Comparison of ENCODE assay signal across 9 cellular contexts in genomic region chr20:51447097-51447764, GRCh38.
DNase-seq lines count a peak whose midpoint lies in the region; ATAC-seq, FAIRE-seq and TF ChIP-seq lines count a peak whose summit lies in the region.
"Had no signal": no experiment of that assay in that cellular context is flagged by ENCODE, and none has a peak within 500 bp of the region (broad histone marks: within the 10 kb centered on the region; RNA-seq: fewer than 3 reads in every experiment).

No MANE protein-coding gene starts in this region.

- H3K36me3 Mint-ChIP-seq in stimulated activated memory B cell treated with anti-CD40 and anti-IgM and Interleukin-4, amounts not matched to agents 10 μg/mL and 1 μg/mL and 100 μg/mL, for 72 hours, result peaks cover 77% of the 10 kb centered on the region
- H3K36me3 Mint-ChIP-seq in H9 (ENCODE audit: insufficient read depth in 1 of 3, low read depth in 3 of 3), result no peaks in the 10 kb centered on the region

- no peak overlapping the region for H3K18ac ChIP-seq in H9 (ENCODE audit: insufficient read length, low read depth, low read length)

- no peak overlapping the region for H4K91ac ChIP-seq in H9 (ENCODE audit: insufficient read length, low read depth, low read length)

- no peak overlapping the region for H2AFZ ChIP-seq in H9 (ENCODE audit: low read length)

- peak overlapping the region; percentile 22 for H3K27ac Mint-ChIP-seq in stimulated activated memory B cell treated with anti-CD40 and anti-IgM and Interleukin-4, amounts not matched to agents 10 μg/mL and 1 μg/mL and 100 μg/mL, for 72 hours
- H3K27ac Mint-ChIP-seq in H9, result peak overlapping the region in 1 of 3 experiments; percentile 28; a peak in 1 of 7 replicates

- TF ChIP-seq CTCF in kidney (IDR thresholded peaks at IDR 0.05; ENCODE audit: borderline replicate concordance, extremely low read depth, insufficient read depth) (no peak), H9 (conservative IDR thresholded peaks at IDR 0.05) (no peak)

- peak; percentile 21 for FAIRE-seq in kidney (lab: Jason Lieb, UNC)

- no peak overlapping the region for H2BK12ac ChIP-seq in H9 (ENCODE audit: insufficient read length, low read depth, low read length)

- no peaks in the 10 kb centered on the region for H3K9me3 ChIP-seq in kidney (ENCODE audit: control insufficient read depth in 1 of 2, low read length in 2 of 2)
- no peaks in the 10 kb centered on the region for H3K9me3 ChIP-seq in H9 (ENCODE audit: control insufficient read depth, low read depth, low read length)

- H3K79me2 ChIP-seq in H9 (ENCODE audit: insufficient read depth, low read length), result no peaks in the 10 kb centered on the region

- H3K4me3 ChIP-seq in kidney (ENCODE audit: low read length in 2 of 2), result no peak overlapping the region
- H3K4me3 ChIP-seq: SK-N-MC had no signal

- H2BK20ac ChIP-seq in H9 (ENCODE audit: low read depth, low read length, poor library complexity, severe bottlenecking), result no peak overlapping the region

- no peak overlapping the region for H3T11ph ChIP-seq in H9 (ENCODE audit: low read length)

- no peak overlapping the region for H2BK120ac ChIP-seq in H9 (ENCODE audit: low read depth, low read length, poor library complexity, severe bottlenecking)

- no peak overlapping the region for H2BK5ac ChIP-seq in H9 (ENCODE audit: insufficient read length, low read length)

- H3K79me1 ChIP-seq in H9 (ENCODE audit: insufficient read depth, low read depth, low read length, poor library complexity, severe bottlenecking), result no peaks in the 10 kb centered on the region

- H3K4ac ChIP-seq in H9 (ENCODE audit: low read depth, low read length), result no peak overlapping the region

- no peak overlapping the region for H3K14ac ChIP-seq in H9 (ENCODE audit: insufficient read depth, low read length)

- H3K56ac ChIP-seq in H9 (ENCODE audit: insufficient read length, low read depth, low read length), result no peak overlapping the region

- no peak overlapping the region for H3K4me2 ChIP-seq in H9 (ENCODE audit: insufficient read depth, insufficient read length, low read length)

- H3K4me1 Mint-ChIP-seq in stimulated activated memory B cell treated with anti-CD40 and anti-IgM and Interleukin-4, amounts not matched to agents 10 μg/mL and 1 μg/mL and 100 μg/mL, for 72 hours, result peaks cover 52% of the 10 kb centered on the region
- H3K4me1 Mint-ChIP-seq in H9, result peaks cover 18 to 25% of the 10 kb centered on the region in 2 experiments

- no peak overlapping the region for H3K4me3 Mint-ChIP-seq in stimulated activated memory B cell treated with anti-CD40 and anti-IgM and Interleukin-4, amounts not matched to agents 10 μg/mL and 1 μg/mL and 100 μg/mL, for 72 hours
- H3K4me3 Mint-ChIP-seq in H9, result no peak overlapping the region

- H3K27me3 ChIP-seq in H9 (ENCODE audit: insufficient read depth, low read length), result no peaks in the 10 kb centered on the region

- H3K9me3 Mint-ChIP-seq in stimulated activated memory B cell treated with anti-CD40 and anti-IgM and Interleukin-4, amounts not matched to agents 10 μg/mL and 1 μg/mL and 100 μg/mL, for 72 hours, result no peaks in the 10 kb centered on the region
- H3K9me3 Mint-ChIP-seq in H9, result no peaks in the 10 kb centered on the region

- H3K9ac ChIP-seq in kidney (ENCODE audit: low read length in 2 of 2) (no peak overlapping the region), H9 (ENCODE audit: extremely low read depth, insufficient read length, low read length) (no peak overlapping the region)

- no peak overlapping the region for H2BK15ac ChIP-seq in H9 (ENCODE audit: low read depth, low read length)

- H4K5ac ChIP-seq in H9 (ENCODE audit: insufficient read length, low read depth, low read length), result no peak overlapping the region

- H3K36me3 ChIP-seq in kidney (ENCODE audit: control insufficient read depth in 1 of 2, insufficient read depth in 2 of 2, low read length in 2 of 2), result no peaks in the 10 kb centered on the region

- WGBS in H9 (ENCODE audit: extremely low coverage, insufficient read length, low lambda C conversion rate), result no CpG with 5 or more reads among the region's 14 CpGs

- no peaks in the 10 kb centered on the region for H3K27me3 Mint-ChIP-seq in stimulated activated memory B cell treated with anti-CD40 and anti-IgM and Interleukin-4, amounts not matched to agents 10 μg/mL and 1 μg/mL and 100 μg/mL, for 72 hours
- peaks cover 4% of the 10 kb centered on the region for H3K27me3 Mint-ChIP-seq in H9 (ENCODE audit: low read depth)

- DNase-seq in HK-2 (ENCODE audit: unreplicated experiment) (peak; percentile 54), astrocyte of the hippocampus (ENCODE audit: low read depth, low spot score) (peak; percentile 98), kidney (peak; percentile 89), H9 (no peak)

- intact Hi-C loops in kidney (cut with DNase I), result no loop called here

- no peak for ATAC-seq in stimulated activated memory B cell treated with anti-CD40 and anti-IgM and Interleukin-4, amounts not matched to agents 10 μg/mL and 1 μg/mL and 100 μg/mL, for 72 hours
- ATAC-seq in HG03342 (IDR thresholded peaks at IDR 0.05; ENCODE audit: unreplicated experiment), result no peak
- no peak for ATAC-seq in HG02571 (IDR thresholded peaks at IDR 0.05; ENCODE audit: unreplicated experiment)
- ATAC-seq in HG02642 (IDR thresholded peaks at IDR 0.05; ENCODE audit: poor library complexity, unreplicated experiment), result no peak

- no peaks in the 10 kb centered on the region for H3K23me2 ChIP-seq in H9 (ENCODE audit: insufficient read length, low read depth, low read length, poor library complexity, severe bottlenecking)

- peaks cover 0 to 2% of the 10 kb centered on the region in 2 donors for H3K4me1 ChIP-seq in kidney (ENCODE audit: control insufficient read depth in 1 of 2, insufficient read depth in 1 of 2, low read depth in 1 of 2, low read length in 2 of 2)
- no peaks in the 10 kb centered on the region for H3K4me1 ChIP-seq in H9 (ENCODE audit: insufficient read depth, low read length)

- no peak overlapping the region for H3K27ac ChIP-seq in kidney (ENCODE audit: low read depth in 2 of 2, low read length in 2 of 2)
- H3K27ac ChIP-seq in H9 (ENCODE audit: insufficient read length, low read depth, low read length), result no peak overlapping the region
- H3K27ac ChIP-seq: SK-N-MC had no signal

- H4K20me1 ChIP-seq in H9 (ENCODE audit: control insufficient read depth, insufficient read depth, insufficient read length), result no peaks in the 10 kb centered on the region

- H2AK5ac ChIP-seq in H9 (ENCODE audit: insufficient read length, low read length), result no peak overlapping the region

- H3K23ac ChIP-seq in H9 (ENCODE audit: insufficient read length, low read depth, low read length), result no peak overlapping the region

- H4K8ac ChIP-seq in H9 (replicated peaks; ENCODE audit: insufficient read length, low read depth, low read length), result no peak overlapping the region
